Comparison of ENCODE assay signal across 12 cellular contexts in genomic region chr4:176090115-176090514, GRCh38.
A peak's percentile ranks its signal among the peaks of the same experiment; 100 is the strongest.
DNase-seq lines count a peak whose midpoint lies in the region; ATAC-seq and TF ChIP-seq lines count a peak whose summit lies in the region.
"Had no signal": no experiment of that assay in that cellular context is flagged by ENCODE, and none has a peak within 500 bp of the region (broad histone marks: within the 10 kb centered on the region; RNA-seq: fewer than 3 reads in every experiment).

No MANE protein-coding gene starts in this region.

- DNase-seq in AML-193 (lab: John Stamatoyannopoulos, UW) (peak; percentile 39 to 57), SKM-1 treated with dmso at 0.1 percent for 144 hours (lab: John Stamatoyannopoulos, UW; ENCODE audit: unreplicated experiment) (peak; percentile 74), foreskin fibroblast (no peak), NCI-H345 treated with DMSO at 0.1 percent for 48 hours (lab: John Stamatoyannopoulos, UW; ENCODE audit: unreplicated experiment) (no peak)
- DNase-seq: activated CD4-positive, alpha-beta T cell treated with anti-CD3 and anti-CD28 coated beads for 48 hours; activated gamma-delta T cell treated with Interleukin-2 at 50 U/mL for 16 hours; NCI-H226 had no signal

- ATAC-seq in GM19395 (IDR thresholded peaks at IDR 0.05; ENCODE audit: unreplicated experiment) (peak; percentile 70), HG03432 (IDR thresholded peaks at IDR 0.05; ENCODE audit: unreplicated experiment) (peak; percentile 83), GM18873 (IDR thresholded peaks at IDR 0.05; ENCODE audit: low FRiP score, unreplicated experiment) (no peak), HG02970 (IDR thresholded peaks at IDR 0.05; ENCODE audit: low FRiP score, unreplicated experiment) (no peak)

- TF ChIP-seq CTCF in foreskin fibroblast (IDR thresholded peaks at IDR 0.05; ENCODE audit: low read depth, low read length): no peak

- H3K4me3 ChIP-seq in foreskin fibroblast (ENCODE audit: low read depth in 1 of 2, low read length in 2 of 2): no peak overlapping the region
- H3K4me3 ChIP-seq: suprapubic skin had no signal

Comparison
In these comparisons a context has a peak if more than half of its experiments do, and no peak if none do; other contexts are left out.
1. DNase-seq: peak in AML-193 (2 of 2) and SKM-1 treated with dmso at 0.1 percent for 144 hours (single experiment); none in foreskin fibroblast (0 of 2) and NCI-H345 treated with DMSO at 0.1 percent for 48 hours (single experiment).
2. ATAC-seq: peak in GM19395 (single experiment) and HG03432 (single experiment); none in GM18873 (single experiment) and HG02970 (single experiment).